ENCODE assay signal across 21 cellular contexts in genomic region chr5:14790220-14790619, GRCh38.
DNase-seq lines count a peak whose midpoint lies in the region; TF ChIP-seq lines count a peak whose summit lies in the region.
"Had no signal": no experiment of that assay in that cellular context is flagged by ENCODE, and none has a peak within 500 bp of the region (broad histone marks: within the 10 kb centered on the region; RNA-seq: fewer than 3 reads in every experiment).

No MANE protein-coding gene starts in this region.

- no peak overlapping the region for H3K4me3 Mint-ChIP-seq in activated naive CD4-positive, alpha-beta T cell treated with anti-CD3 and anti-CD28 coated beads, Interleukin-2, amount 10 ng/mL, durations not matched to agents 7 days and 5 days
- H3K4me3 Mint-ChIP-seq in chondrocyte (ENCODE audit: unreplicated experiment): no peak overlapping the region

- intact Hi-C loops in esophagus muscularis mucosa (cut with DNase I): no loop called here

- peak overlapping the region; percentile 83 for H3K27ac Mint-ChIP-seq in activated naive CD4-positive, alpha-beta T cell treated with anti-CD3 and anti-CD28 coated beads, Interleukin-2, amount 10 ng/mL, durations not matched to agents 7 days and 5 days
- peak overlapping the region; percentile 60 for H3K27ac Mint-ChIP-seq in chondrocyte (ENCODE audit: unreplicated experiment)

- no peaks in the 10 kb centered on the region for H3K9me3 Mint-ChIP-seq in activated naive CD4-positive, alpha-beta T cell treated with anti-CD3 and anti-CD28 coated beads, Interleukin-2, amount 10 ng/mL, durations not matched to agents 7 days and 5 days
- H3K9me3 Mint-ChIP-seq in chondrocyte (ENCODE audit: low read depth): no peaks in the 10 kb centered on the region

- no peaks in the 10 kb centered on the region for H3K27me3 Mint-ChIP-seq in activated naive CD4-positive, alpha-beta T cell treated with anti-CD3 and anti-CD28 coated beads, Interleukin-2, amount 10 ng/mL, durations not matched to agents 7 days and 5 days
- no peaks in the 10 kb centered on the region for H3K27me3 Mint-ChIP-seq in chondrocyte (ENCODE audit: low read depth)

- H3K27ac ChIP-seq in esophagus muscularis mucosa (replicated peaks in 1 of 4): no peak overlapping the region
- H3K27ac ChIP-seq: esophagus squamous epithelium, SJSA1 had no signal

- WGBS in esophagus muscularis mucosa: 80% methylated on average over 2 of the region's 2 CpGs

- in situ Hi-C loops in ACHN (cut with HindIII; ENCODE audit: low pct_ligation_motif_present, low pct_unique_long_range_greater_than_20kb, low sequenced_read_pairs): no loop called here

- H3K4me3 ChIP-seq in skeletal muscle satellite cell (ENCODE audit: low read length) (no peak overlapping the region), esophagus muscularis mucosa (no peak overlapping the region)
- H3K4me3 ChIP-seq: esophagus squamous epithelium, mucosa of descending colon, SJSA1 had no signal

- no peak for DNase-seq in activated naive CD4-positive, alpha-beta T cell treated with anti-CD3 and anti-CD28 coated beads, Interleukin-2, amount 10 ng/mL, durations not matched to agents 7 days and 5 days
- DNase-seq in activated naive CD4-positive, alpha-beta T cell (lab: John Stamatoyannopoulos, UW): no peak
- DNase-seq in NOMO-1 treated with DMSO at 0.1 percent for 48 hours (lab: John Stamatoyannopoulos, UW; ENCODE audit: unreplicated experiment) (peak; percentile 76), chondrocyte (ENCODE audit: low spot score) (no peak), ACHN (no peak), esophagus muscularis mucosa (ENCODE audit: extremely low spot score) (no peak), dermis blood vessel endothelial cell (no peak)
- DNase-seq: activated CD4-positive, alpha-beta T cell treated with anti-CD3 and anti-CD28 coated beads, Interleukin-2, amount 50 U/mL, for 1 hour; aorta; DMS 273 treated with DMSO at 0.1 percent for 48 hours; esophagus squamous epithelium; kidney glomerular epithelial cell; mucosa of descending colon; NCI-H2029 treated with DMSO at 0.1 percent for 48 hours; NCI-H524 treated with DMSO at 0.1 percent for 48 hours; nucleus accumbens; right cardiac atrium; stimulated activated CD4-positive, alpha-beta T cell treated with anti-CD3 and anti-CD28 coated beads, Interleukin-2, amount 100 ng/mL, for 24 hours; substantia nigra had no signal

- peaks cover 13% of the 10 kb centered on the region for H3K4me1 ChIP-seq in skeletal muscle satellite cell (ENCODE audit: control insufficient read depth, insufficient read depth, low read length)
- H3K4me1 ChIP-seq in esophagus muscularis mucosa: peaks cover 0 to 8% (median 1%) of the 10 kb centered on the region in 4 donors
- H3K4me1 ChIP-seq: esophagus squamous epithelium, SJSA1 had no signal

- TF ChIP-seq POLR2A in esophagus muscularis mucosa (IDR thresholded peaks at IDR 0.05; ENCODE audit: low read depth): no peak

- no peak for TF ChIP-seq EP300 in esophagus muscularis mucosa (IDR thresholded peaks at IDR 0.05)

- CTCF ChIA-PET in activated naive CD4-positive, alpha-beta T cell treated with anti-CD3 and anti-CD28 coated beads, Interleukin-2, amount 10 ng/mL, durations not matched to agents 7 days and 5 days (lab: Charles Lee): no interaction called here

- peaks cover 22% of the 10 kb centered on the region for H3K36me3 Mint-ChIP-seq in activated naive CD4-positive, alpha-beta T cell treated with anti-CD3 and anti-CD28 coated beads, Interleukin-2, amount 10 ng/mL, durations not matched to agents 7 days and 5 days
- peaks cover 7% of the 10 kb centered on the region for H3K36me3 Mint-ChIP-seq in chondrocyte (ENCODE audit: low read depth)

- TF ChIP-seq CTCF in chondrocyte (IDR thresholded peaks at IDR 0.05) (no peak), esophagus muscularis mucosa (IDR thresholded peaks at IDR 0.05) (no peak)

- H3K27me3 ChIP-seq in skeletal muscle satellite cell (ENCODE audit: control insufficient read depth, insufficient read depth, low read length): no peaks in the 10 kb centered on the region
- H3K27me3 ChIP-seq in esophagus muscularis mucosa: no peaks in the 10 kb centered on the region
- H3K27me3 ChIP-seq: esophagus squamous epithelium, SJSA1 had no signal

- peaks cover 16% of the 10 kb centered on the region for H3K4me1 Mint-ChIP-seq in activated naive CD4-positive, alpha-beta T cell treated with anti-CD3 and anti-CD28 coated beads, Interleukin-2, amount 10 ng/mL, durations not matched to agents 7 days and 5 days
- H3K4me1 Mint-ChIP-seq in chondrocyte (ENCODE audit: low read depth): peaks cover 19% of the 10 kb centered on the region

- peak overlapping the region; percentile 12 for H3K4me2 ChIP-seq in skeletal muscle satellite cell (ENCODE audit: low read length)

- H3K9me3 ChIP-seq in skeletal muscle satellite cell (replicated peaks; ENCODE audit: low read length) (no peaks in the 10 kb centered on the region), esophagus muscularis mucosa (no peaks in the 10 kb centered on the region)
- H3K9me3 ChIP-seq: esophagus squamous epithelium, mucosa of descending colon, SJSA1 had no signal

- H3K9ac ChIP-seq in skeletal muscle satellite cell (ENCODE audit: low read depth, low read length): no peak overlapping the region

- H3K36me3 ChIP-seq in skeletal muscle satellite cell (ENCODE audit: insufficient read depth, low read length) (no peaks in the 10 kb centered on the region), esophagus muscularis mucosa (no peaks in the 10 kb centered on the region)
- H3K36me3 ChIP-seq: esophagus squamous epithelium, SJSA1 had no signal
